ENCODE assay signal across 1 cellular context in the genomic region with DNA sequence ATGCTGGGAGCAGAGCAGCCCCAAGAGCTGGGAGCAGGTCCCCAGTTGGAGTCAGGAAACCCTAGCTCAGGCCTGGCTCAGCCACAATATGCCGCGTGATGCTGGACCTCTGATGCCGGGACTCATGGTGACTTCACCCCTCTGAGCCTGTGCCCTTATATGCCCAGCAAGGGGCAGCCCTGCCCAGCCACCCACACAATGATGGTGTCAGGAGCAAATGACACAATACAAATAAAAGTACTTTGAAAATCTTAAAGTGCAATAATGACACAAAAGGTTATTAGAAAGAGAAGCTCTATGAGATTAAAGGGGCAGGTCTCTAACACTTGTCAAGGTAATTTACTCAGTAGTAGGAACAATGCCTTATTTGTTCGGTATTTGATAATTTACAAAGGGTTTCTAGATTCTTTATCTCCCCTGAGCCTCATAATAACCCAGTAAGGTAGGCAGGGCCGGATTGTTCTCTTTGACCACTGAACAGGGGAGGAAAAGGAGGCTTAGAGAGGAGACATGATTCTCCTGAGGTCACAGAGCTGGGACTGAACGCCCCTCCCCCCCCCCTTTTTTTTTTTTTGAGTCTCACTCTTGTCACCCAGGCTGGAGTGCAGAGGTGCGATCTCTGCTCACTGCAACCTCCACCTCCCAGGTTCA.
TF ChIP-seq lines count a peak whose summit lies in the region.

No MANE protein-coding gene starts in this region.

TF ChIP-seq in K562, 482 proteins besides CTCF, POLR2A, EP300 and RAD21:
- TF ChIP-seq, protein P1, sequence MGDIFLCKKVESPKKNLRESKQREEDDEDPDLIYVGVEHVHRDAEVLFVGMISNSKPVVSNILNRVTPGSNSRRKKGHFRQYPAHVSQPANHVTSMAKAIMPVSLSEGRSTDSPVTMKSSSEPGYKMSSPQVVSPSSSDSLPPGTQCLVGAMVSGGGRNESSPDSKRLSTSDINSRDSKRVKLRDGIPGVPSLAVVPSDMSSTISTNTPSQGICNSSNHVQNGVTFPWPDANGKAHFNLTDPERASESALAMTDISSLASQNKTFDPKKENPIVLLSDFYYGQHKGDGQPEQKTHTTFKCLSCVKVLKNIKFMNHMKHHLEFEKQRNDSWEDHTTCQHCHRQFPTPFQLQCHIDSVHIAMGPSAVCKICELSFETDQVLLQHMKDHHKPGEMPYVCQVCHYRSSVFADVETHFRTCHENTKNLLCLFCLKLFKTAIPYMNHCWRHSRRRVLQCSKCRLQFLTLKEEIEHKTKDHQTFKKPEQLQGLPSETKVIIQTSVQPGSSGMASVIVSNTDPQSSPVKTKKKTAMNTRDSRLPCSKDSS (IDR thresholded peaks at IDR 0.05; ENCODE audit: low read depth, partially characterized antibody): no peak
- peak; percentile 64; the same call in 1 of the 2 replicates for TF ChIP-seq ZNF384 (IDR thresholded peaks at IDR 0.05; ENCODE audit: low read depth, low read length)
